In genomic region chr5:179893076-179893957, GRCh38 we compare ENCODE assay signal across 32 cellular contexts.
"Had no signal": no experiment of that assay in that cellular context is flagged by ENCODE, and none has a peak within 500 bp of the region (broad histone marks: within the 10 kb centered on the region; RNA-seq: fewer than 3 reads in every experiment).

No MANE protein-coding gene starts in this region.

- H3K27ac ChIP-seq: breast epithelium, esophagus muscularis mucosa, foreskin keratinocyte, heart left ventricle, lower lobe of right lung, neutrophil, ovary, psoas muscle, stomach, tibial artery, WERI-Rb-1 had no signal

- H3K27me3 ChIP-seq: breast epithelium, esophagus muscularis mucosa, foreskin keratinocyte, heart left ventricle, neutrophil, ovary, stomach, tibial artery had no signal

- H3K4me3 ChIP-seq: breast epithelium, esophagus muscularis mucosa, heart left ventricle, lower lobe of right lung, ovary, psoas muscle, smooth muscle cell, stomach, tibial artery had no signal

- H3K27me3 Mint-ChIP-seq: activated CD4-positive, alpha-beta memory T cell treated with anti-CD3 and anti-CD28 coated beads, Interleukin-2, amount 10 ng/mL, durations not matched to agents 7 days and 5 days; activated CD4-positive, alpha-beta T cell treated with anti-CD3 and anti-CD28 coated beads, Interleukin-2, amount 10 ng/mL, durations not matched to agents 7 days and 5 days; activated naive CD4-positive, alpha-beta T cell treated with anti-CD3 and anti-CD28 coated beads, Interleukin-2, amount 50 U/mL, for 24 hours; activated naive CD8-positive, alpha-beta T cell treated with anti-CD3 and anti-CD28 coated beads, Interleukin-2, amount 50 U/mL, for 24 hours; activated T-helper 17 cell treated with anti-CD3 and anti-CD28 coated beads, Interleukin-2, amount 50 U/mL, for 72 hours; stimulated activated naive B cell treated with anti-CD40 and anti-IgM and Interleukin-4, amounts not matched to agents 10 μg/mL and 1 μg/mL and 100 μg/mL, for 72 hours had no signal

- H3K36me3 ChIP-seq: ovary, WERI-Rb-1 had no signal

- H3K4me1 Mint-ChIP-seq: activated CD4-positive, alpha-beta memory T cell treated with anti-CD3 and anti-CD28 coated beads, Interleukin-2, amount 10 ng/mL, durations not matched to agents 7 days and 5 days; activated CD4-positive, alpha-beta T cell treated with anti-CD3 and anti-CD28 coated beads, Interleukin-2, amount 10 ng/mL, durations not matched to agents 7 days and 5 days; activated naive CD4-positive, alpha-beta T cell treated with anti-CD3 and anti-CD28 coated beads, Interleukin-2, amount 50 U/mL, for 24 hours; activated naive CD8-positive, alpha-beta T cell treated with anti-CD3 and anti-CD28 coated beads, Interleukin-2, amount 50 U/mL, for 24 hours; activated T-helper 17 cell treated with anti-CD3 and anti-CD28 coated beads, Interleukin-2, amount 50 U/mL, for 72 hours; nephron had no signal

- H3K4me1 ChIP-seq: breast epithelium, esophagus muscularis mucosa, foreskin keratinocyte, heart left ventricle, lower lobe of right lung, psoas muscle, stomach, tibial artery had no signal

- H3K27ac Mint-ChIP-seq: activated CD4-positive, alpha-beta memory T cell treated with anti-CD3 and anti-CD28 coated beads, Interleukin-2, amount 10 ng/mL, durations not matched to agents 7 days and 5 days; activated CD4-positive, alpha-beta T cell treated with anti-CD3 and anti-CD28 coated beads, Interleukin-2, amount 10 ng/mL, durations not matched to agents 7 days and 5 days; activated naive CD4-positive, alpha-beta T cell treated with anti-CD3 and anti-CD28 coated beads, Interleukin-2, amount 50 U/mL, for 24 hours; activated naive CD8-positive, alpha-beta T cell treated with anti-CD3 and anti-CD28 coated beads, Interleukin-2, amount 50 U/mL, for 24 hours; activated T-helper 17 cell treated with anti-CD3 and anti-CD28 coated beads, Interleukin-2, amount 50 U/mL, for 72 hours; endodermal cell; nephron; stimulated activated naive B cell treated with anti-CD40 and anti-IgM and Interleukin-4, amounts not matched to agents 10 μg/mL and 1 μg/mL and 100 μg/mL, for 72 hours; T-helper 1 cell treated with Interleukin-12 subunit alpha and Interleukin-12 subunit beta and Interleukin-4 antibody, amounts not matched to agents 30 μg/mL and 1 μg/mL, for 36 hours had no signal

- ATAC-seq: activated naive CD8-positive, alpha-beta T cell treated with anti-CD3 and anti-CD28 coated beads, Interleukin-2, amount 50 U/mL, for 24 hours; activated T-cell treated with anti-CD3 and anti-CD28 coated beads, Interleukin-2, amount 50 U/mL, for 4 hours; activated T-helper 17 cell treated with anti-CD3 and anti-CD28 coated beads, Interleukin-2, amount 50 U/mL, for 72 hours; foreskin keratinocyte; psoas muscle; stimulated activated naive B cell treated with anti-CD40 and anti-IgM and Interleukin-4, amounts not matched to agents 10 μg/mL and 1 μg/mL and 100 μg/mL, for 72 hours had no signal

- DNase-seq: activated CD4-positive, alpha-beta memory T cell treated with anti-CD3 and anti-CD28 coated beads, Interleukin-2, amount 10 ng/mL, durations not matched to agents 7 days and 5 days; activated CD4-positive, alpha-beta T cell treated with anti-CD3 and anti-CD28 coated beads for 1 hour; activated CD4-positive, alpha-beta T cell treated with anti-CD3 and anti-CD28 coated beads, Interleukin-2, amount 10 ng/mL, durations not matched to agents 7 days and 5 days; activated naive CD8-positive, alpha-beta T cell treated with anti-CD3 and anti-CD28 coated beads, Interleukin-2, amount 50 U/mL, for 24 hours; activated T-cell treated with anti-CD3 and anti-CD28 coated beads, Interleukin-2, amount 50 U/mL, for 4 hours; amygdala; central memory CD4-positive, alpha-beta T cell; endodermal cell; foreskin keratinocyte; hypothalamus; kidney glomerular epithelial cell; lower lobe of right lung; mesenchymal stem cell; ovary; psoas muscle; stimulated activated CD4-positive, alpha-beta T cell treated with anti-CD3 and anti-CD28 coated beads, Interleukin-1b, Interleukin-23, amount 100 ng/mL, for 48 hours; stimulated activated CD4-positive, alpha-beta T cell treated with anti-CD3 and anti-CD28 coated beads, Interleukin-4, amount 100 ng/mL, for 4 hours; stimulated activated CD8-positive, alpha-beta memory T cell treated with anti-CD3 and anti-CD28 coated beads, Interleukin-4, amount 100 ng/mL, for 48 hours; stimulated activated naive B cell treated with anti-CD40 and anti-IgM and Interleukin-4, amounts not matched to agents 10 μg/mL and 1 μg/mL and 100 μg/mL, for 72 hours; stomach; T-helper 9 cell; tibial artery; WERI-Rb-1 had no signal

- H3K9me3 Mint-ChIP-seq: activated CD4-positive, alpha-beta memory T cell treated with anti-CD3 and anti-CD28 coated beads, Interleukin-2, amount 10 ng/mL, durations not matched to agents 7 days and 5 days; activated CD4-positive, alpha-beta T cell treated with anti-CD3 and anti-CD28 coated beads, Interleukin-2, amount 10 ng/mL, durations not matched to agents 7 days and 5 days; activated naive CD4-positive, alpha-beta T cell treated with anti-CD3 and anti-CD28 coated beads, Interleukin-2, amount 50 U/mL, for 24 hours; activated naive CD8-positive, alpha-beta T cell treated with anti-CD3 and anti-CD28 coated beads, Interleukin-2, amount 50 U/mL, for 24 hours; activated T-cell treated with anti-CD3 and anti-CD28 coated beads, Interleukin-2, amount 50 U/mL, for 4 hours; activated T-helper 17 cell treated with anti-CD3 and anti-CD28 coated beads, Interleukin-2, amount 50 U/mL, for 72 hours; endodermal cell; nephron; stimulated activated naive B cell treated with anti-CD40 and anti-IgM and Interleukin-4, amounts not matched to agents 10 μg/mL and 1 μg/mL and 100 μg/mL, for 72 hours; T-helper 1 cell treated with Interleukin-12 subunit alpha and Interleukin-12 subunit beta and Interleukin-4 antibody, amounts not matched to agents 30 μg/mL and 1 μg/mL, for 36 hours had no signal

- H3K4me3 Mint-ChIP-seq: activated CD4-positive, alpha-beta memory T cell treated with anti-CD3 and anti-CD28 coated beads, Interleukin-2, amount 10 ng/mL, durations not matched to agents 7 days and 5 days; activated CD4-positive, alpha-beta T cell treated with anti-CD3 and anti-CD28 coated beads, Interleukin-2, amount 10 ng/mL, durations not matched to agents 7 days and 5 days; activated naive CD4-positive, alpha-beta T cell treated with anti-CD3 and anti-CD28 coated beads, Interleukin-2, amount 50 U/mL, for 24 hours; activated naive CD8-positive, alpha-beta T cell treated with anti-CD3 and anti-CD28 coated beads, Interleukin-2, amount 50 U/mL, for 24 hours; activated T-cell treated with anti-CD3 and anti-CD28 coated beads, Interleukin-2, amount 50 U/mL, for 4 hours; activated T-helper 17 cell treated with anti-CD3 and anti-CD28 coated beads, Interleukin-2, amount 50 U/mL, for 72 hours; endodermal cell; nephron; stimulated activated naive B cell treated with anti-CD40 and anti-IgM and Interleukin-4, amounts not matched to agents 10 μg/mL and 1 μg/mL and 100 μg/mL, for 72 hours; T-helper 1 cell treated with Interleukin-12 subunit alpha and Interleukin-12 subunit beta and Interleukin-4 antibody, amounts not matched to agents 30 μg/mL and 1 μg/mL, for 36 hours had no signal

- H3K4me2 ChIP-seq: smooth muscle cell had no signal

- H3K9me3 ChIP-seq: breast epithelium, esophagus muscularis mucosa, heart left ventricle, lower lobe of right lung, neutrophil, ovary, psoas muscle, stomach, tibial artery had no signal
